In the genomic region with DNA sequence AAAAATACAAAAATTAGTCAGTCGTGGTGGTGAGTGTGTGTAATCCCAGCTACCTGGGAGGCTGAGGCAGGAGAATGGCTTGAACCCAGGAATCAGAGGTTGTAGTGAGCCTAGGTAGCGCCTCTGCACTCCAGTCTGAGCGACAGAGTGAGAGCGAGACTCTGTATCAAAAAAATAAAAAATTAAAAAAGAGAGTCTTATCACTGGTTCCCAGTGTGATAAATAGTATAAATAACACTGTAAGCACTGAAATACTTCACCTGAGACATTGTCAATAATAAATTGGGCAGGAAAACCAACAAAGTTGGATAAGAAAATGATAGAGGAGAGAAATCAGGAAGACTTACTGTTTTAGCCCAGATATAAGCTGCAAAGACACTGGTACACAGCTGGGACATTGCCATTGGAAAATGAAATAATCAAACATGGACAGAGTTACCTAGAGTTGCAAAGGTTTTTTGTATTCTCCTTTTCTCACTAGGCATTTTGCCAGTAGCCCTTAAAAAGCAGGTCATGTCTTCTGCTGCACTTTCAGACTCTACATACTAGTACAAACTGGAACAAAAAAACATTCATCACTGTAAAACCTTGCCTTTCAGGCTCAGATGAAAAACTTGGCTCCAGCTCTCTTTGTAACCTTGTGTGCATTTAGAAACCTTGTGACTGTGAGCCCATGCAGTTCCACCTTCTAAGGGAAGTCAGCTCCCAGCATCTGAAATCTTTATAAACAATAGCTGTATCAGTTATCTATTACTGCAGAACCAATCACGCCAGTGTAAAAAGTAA, we compare ENCODE assay signal across 17 cellular contexts. TPM values are rescaled to one million over a fixed set of nuclear protein-coding genes. Genes with fewer than 3 reads are reported as not detected.
DNase-seq lines count a peak whose midpoint lies in the region; ATAC-seq, FAIRE-seq and TF ChIP-seq lines count a peak whose summit lies in the region.
"Had no signal": no experiment of that assay in that cellular context is flagged by ENCODE, and none has a peak within 500 bp of the region (broad histone marks: within the 10 kb centered on the region; RNA-seq: fewer than 3 reads in every experiment).

No MANE protein-coding gene starts in this region.

- 74% methylated on average over 5 of the region's 5 CpGs for WGBS in prostate gland

- peak; percentile 42 for FAIRE-seq in GM12892 (lab: Jason Lieb, UNC)
- FAIRE-seq in keratinocyte (lab: Jason Lieb, UNC) = no peak
- FAIRE-seq: A204.1, GM12878, HTR-8/SVneo had no signal

- H4K20me1 ChIP-seq in keratinocyte (ENCODE audit: control insufficient read depth, extremely low read depth, insufficient read depth, low read length) = no peaks in the 10 kb centered on the region

- H3K27ac ChIP-seq in breast epithelium (peak overlapping the region; percentile 38 to 59), keratinocyte (ENCODE audit: control insufficient read depth, insufficient read depth, low read length) (peak overlapping the region; percentile 1), prostate gland (peak overlapping the region; percentile 53 to 65)

- DNase-seq in GM12892 (ENCODE audit: insufficient read length) (no peak), breast epithelium (ENCODE audit: low spot score in 2 of 2) (no peak), keratinocyte (ENCODE audit: low read depth, low spot score) (no peak), prostate gland (ENCODE audit: low spot score) (peak; percentile 41), A172 (ENCODE audit: low spot score) (no peak), GM19240 (ENCODE audit: insufficient read length, low spot score) (no peak), T-helper 17 cell (no peak)
- DNase-seq: AML-193; CD4-positive, CD25-positive, alpha-beta regulatory T cell; HCEC 1CT; NCI-H1092; NCI-H2107; SHP77 had no signal

- no peaks in the 10 kb centered on the region for H3K9me1 ChIP-seq in keratinocyte (ENCODE audit: control insufficient read depth, extremely low read depth, insufficient read depth, low read length)

- H3K36me3 Mint-ChIP-seq in T-helper 17 cell (ENCODE audit: low read depth) = no peaks in the 10 kb centered on the region
- H3K36me3 Mint-ChIP-seq: CD4-positive, CD25-positive, alpha-beta regulatory T cell had no signal

- H3K4me1 ChIP-seq in breast epithelium = no peaks in the 10 kb centered on the region
- H3K4me1 ChIP-seq in keratinocyte (ENCODE audit: control insufficient read depth, extremely low read depth, insufficient read depth, low read length) = peaks cover 8% of the 10 kb centered on the region
- H3K4me1 ChIP-seq in prostate gland (replicated peaks) = no peaks in the 10 kb centered on the region

- intact Hi-C loops in breast epithelium (cut with DNase I; ENCODE audit: low total_unique reads) (no loop called here), prostate gland (cut with DNase I) (no loop called here)

- H3K4me3 ChIP-seq in breast epithelium (no peak overlapping the region), keratinocyte (ENCODE audit: control insufficient read depth in 2 of 3, extremely low read depth in 1 of 3, insufficient read depth in 2 of 3, low read depth in 1 of 3, low read length in 3 of 3) (no peak overlapping the region), prostate gland (no peak overlapping the region)
- H3K4me3 ChIP-seq: GM12878 had no signal

- dilution Hi-C loops in keratinocyte (cut with MboI; ENCODE audit: extremely low pct_ligation_motif_present, low sequenced_read_pairs) = no loop called here

- no peak for TF ChIP-seq CTCF in breast epithelium (IDR thresholded peaks at IDR 0.05)
- no peak for TF ChIP-seq CTCF in keratinocyte (optimal IDR thresholded peaks at IDR 0.05 in 1 of 3, IDR thresholded peaks at IDR 0.05 in 1 of 3, conservative IDR thresholded peaks at IDR 0.05 in 1 of 3; ENCODE audit: extremely low read depth in 1 of 3, insufficient read depth in 2 of 3, low read length in 3 of 3)
- no peak for TF ChIP-seq CTCF in prostate gland (IDR thresholded peaks at IDR 0.05)

- H3K79me2 ChIP-seq in keratinocyte (ENCODE audit: control insufficient read depth, insufficient read depth, low read length) = no peaks in the 10 kb centered on the region

- no peaks in the 10 kb centered on the region for H3K4me1 Mint-ChIP-seq in T-helper 17 cell

- no peak overlapping the region for H3K9ac ChIP-seq in keratinocyte (ENCODE audit: control insufficient read depth, extremely low read depth, insufficient read depth, low read length)

- H3K27ac Mint-ChIP-seq in T-helper 17 cell = no peak overlapping the region

- peak overlapping the region; percentile 55 for H3K4me2 ChIP-seq in keratinocyte (ENCODE audit: control insufficient read depth, extremely low read depth, insufficient read depth, low read depth, low read length)

- no peak for ATAC-seq in GM21723 (IDR thresholded peaks at IDR 0.05; ENCODE audit: unreplicated experiment)
- ATAC-seq in T-helper 17 cell = no peak
- ATAC-seq: GM12878 had no signal

- H3K9me3 ChIP-seq in breast epithelium (no peaks in the 10 kb centered on the region), keratinocyte (ENCODE audit: control insufficient read depth, low read depth, low read length) (no peaks in the 10 kb centered on the region), prostate gland (no peaks in the 10 kb centered on the region), T-helper 17 cell (ENCODE audit: control insufficient read depth, low read length, poor library complexity, severe bottlenecking) (no peaks in the 10 kb centered on the region)

- peak overlapping the region; percentile 27 for H2AFZ ChIP-seq in keratinocyte (ENCODE audit: control insufficient read depth, low read length)

- H3K27me3 ChIP-seq in breast epithelium (peaks cover 0 to 3% of the 10 kb centered on the region in 2 donors), keratinocyte (ENCODE audit: control insufficient read depth, extremely low read depth, insufficient read depth, low read length) (no peaks in the 10 kb centered on the region), prostate gland (replicated peaks; ENCODE audit: insufficient read depth) (no peaks in the 10 kb centered on the region)

- TF ChIP-seq POLR2A in GM12892 (IDR thresholded peaks at IDR 0.05; ENCODE audit: low read depth, low read length) = no peak
- TF ChIP-seq POLR2A in breast epithelium (IDR thresholded peaks at IDR 0.05) = no peak
- TF ChIP-seq POLR2A in prostate gland (IDR thresholded peaks at IDR 0.05) = no peak

- H3K36me3 ChIP-seq in breast epithelium (no peaks in the 10 kb centered on the region), keratinocyte (ENCODE audit: control insufficient read depth in 2 of 2, extremely low read depth in 1 of 2, insufficient read depth in 2 of 2, low read length in 2 of 2) (no peaks in the 10 kb centered on the region), prostate gland (no peaks in the 10 kb centered on the region)

- no peak overlapping the region for H3K4me3 Mint-ChIP-seq in T-helper 17 cell

- no peaks in the 10 kb centered on the region for H3K27me3 Mint-ChIP-seq in T-helper 17 cell
- H3K27me3 Mint-ChIP-seq: CD4-positive, CD25-positive, alpha-beta regulatory T cell had no signal

RNA-seq across cellular contexts. Expression of a gene that starts 55.0 kb away (rescaled TPM):
- not detected for polyA plus RNA-seq in GM12892 (2012; ENCODE audit: missing spikeins)
- total RNA-seq in breast epithelium (not detected), prostate gland (1 to 10 TPM in 1 of 2 donors, not detected in 1; 6.6 TPM), T-helper 17 cell (not detected)
- polyA plus RNA-seq in keratinocyte = not detected in 3 replicates
- polyA plus RNA-seq in keratinocyte (2011; ENCODE audit: low read depth) = not detected
- polyA plus RNA-seq in keratinocyte (2011; cell fraction: cytosol; rRNA removed) = not detected in 2 replicates
- polyA plus RNA-seq in keratinocyte (2011; cell fraction: nucleus; rRNA removed) = not detected in 2 replicates
- polyA plus RNA-seq in keratinocyte (2012; ENCODE audit: low replicate concordance) = not detected in 2 replicates
- polyA minus RNA-seq in keratinocyte = not detected in 3 replicates
- not detected for polyA minus RNA-seq in keratinocyte (2011; cell fraction: cytosol; rRNA and poly(A)+ RNA removed)
- polyA minus RNA-seq in keratinocyte (2011; cell fraction: nucleus; rRNA and poly(A)+ RNA removed) = not detected in 2 replicates
- not detected in 2 replicates for total RNA-seq in A172 (2014; rRNA removed; shearing (Covaris generic))
- total RNA-seq: GM12878 had no signal
- polyA plus RNA-seq: GM12878 had no signal

Comparison
In these comparisons a context has a peak if more than half of its experiments do, and no peak if none do; other contexts are left out.
1. H3K27ac ChIP-seq: peak in every context shown above with its lines; median percentile 59 in prostate gland; 48 in breast epithelium; 1 in keratinocyte.